In genomic region chr2:206085742-206086445, GRCh38 we compare ENCODE assay signal across 1 cellular context.
A peak's percentile ranks its signal among the peaks of the same experiment; 100 is the strongest.
TF ChIP-seq lines count a peak whose summit lies in the region.

A gene with protein sequence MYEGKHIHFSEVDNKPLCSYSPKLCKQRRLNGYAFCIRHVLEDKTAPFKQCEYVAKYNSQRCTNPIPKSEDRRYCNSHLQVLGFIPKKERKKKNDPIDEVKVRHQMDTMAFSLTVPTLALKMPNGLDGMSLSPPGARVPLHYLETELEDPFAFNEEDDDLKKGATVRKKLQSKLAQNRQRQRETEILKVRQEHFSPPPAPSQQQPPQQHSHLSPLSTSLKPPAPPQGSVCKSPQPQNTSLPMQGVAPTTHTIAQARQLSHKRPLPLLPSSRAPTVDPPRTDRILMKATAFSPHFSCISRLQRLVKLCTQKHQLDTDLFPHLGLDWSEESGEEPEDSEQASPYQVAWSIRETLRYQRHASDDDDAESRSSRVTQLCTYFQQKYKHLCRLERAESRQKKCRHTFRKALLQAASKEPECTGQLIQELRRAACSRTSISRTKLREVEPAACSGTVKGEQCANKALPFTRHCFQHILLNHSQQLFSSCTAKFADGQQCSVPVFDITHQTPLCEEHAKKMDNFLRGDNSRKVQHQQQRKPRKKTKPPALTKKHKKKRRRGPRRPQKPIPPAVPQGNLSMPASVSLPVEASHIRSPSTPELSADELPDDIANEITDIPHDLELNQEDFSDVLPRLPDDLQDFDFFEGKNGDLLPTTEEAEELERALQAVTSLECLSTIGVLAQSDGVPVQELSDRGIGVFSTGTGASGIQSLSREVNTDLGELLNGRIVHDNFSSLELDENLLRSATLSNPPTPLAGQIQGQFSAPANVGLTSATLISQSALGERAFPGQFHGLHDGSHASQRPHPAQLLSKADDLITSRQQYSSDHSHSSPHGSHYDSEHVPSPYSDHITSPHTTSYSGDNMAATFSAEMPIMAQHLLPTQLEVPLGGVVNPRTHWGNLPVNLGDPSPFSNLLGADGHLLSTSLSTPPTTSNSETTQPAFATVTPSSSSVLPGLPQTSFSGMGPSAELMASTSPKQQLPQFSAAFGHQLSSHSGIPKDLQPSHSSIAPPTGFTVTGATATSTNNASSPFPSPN (minus strand): TSS chr2:206086174. CDS start chr2:206063016, 23,158 bp downstream.

TF ChIP-seq in HEK293, 187 proteins besides CTCF, POLR2A, EP300 and RAD21 (continued from another document):
- TF ChIP-seq, protein P1, sequence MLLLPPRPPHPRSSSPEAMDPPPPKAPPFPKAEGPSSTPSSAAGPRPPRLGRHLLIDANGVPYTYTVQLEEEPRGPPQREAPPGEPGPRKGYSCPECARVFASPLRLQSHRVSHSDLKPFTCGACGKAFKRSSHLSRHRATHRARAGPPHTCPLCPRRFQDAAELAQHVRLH (tag by site-specific recombination; IDR thresholded peaks at IDR 0.05), result no peak
- TF ChIP-seq, protein P2, sequence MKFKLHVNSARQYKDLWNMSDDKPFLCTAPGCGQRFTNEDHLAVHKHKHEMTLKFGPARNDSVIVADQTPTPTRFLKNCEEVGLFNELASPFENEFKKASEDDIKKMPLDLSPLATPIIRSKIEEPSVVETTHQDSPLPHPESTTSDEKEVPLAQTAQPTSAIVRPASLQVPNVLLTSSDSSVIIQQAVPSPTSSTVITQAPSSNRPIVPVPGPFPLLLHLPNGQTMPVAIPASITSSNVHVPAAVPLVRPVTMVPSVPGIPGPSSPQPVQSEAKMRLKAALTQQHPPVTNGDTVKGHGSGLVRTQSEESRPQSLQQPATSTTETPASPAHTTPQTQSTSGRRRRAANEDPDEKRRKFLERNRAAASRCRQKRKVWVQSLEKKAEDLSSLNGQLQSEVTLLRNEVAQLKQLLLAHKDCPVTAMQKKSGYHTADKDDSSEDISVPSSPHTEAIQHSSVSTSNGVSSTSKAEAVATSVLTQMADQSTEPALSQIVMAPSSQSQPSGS (tag by site-specific recombination; IDR thresholded peaks at IDR 0.05; ENCODE audit: low read depth), result no peak
- 0 out of 2 replicates have a peak, but pooled peaks have one; percentile 15 for TF ChIP-seq ZNF561 (tag by site-specific recombination; IDR thresholded peaks at IDR 0.05; ENCODE audit: borderline replicate concordance)
- TF ChIP-seq, protein P3, sequence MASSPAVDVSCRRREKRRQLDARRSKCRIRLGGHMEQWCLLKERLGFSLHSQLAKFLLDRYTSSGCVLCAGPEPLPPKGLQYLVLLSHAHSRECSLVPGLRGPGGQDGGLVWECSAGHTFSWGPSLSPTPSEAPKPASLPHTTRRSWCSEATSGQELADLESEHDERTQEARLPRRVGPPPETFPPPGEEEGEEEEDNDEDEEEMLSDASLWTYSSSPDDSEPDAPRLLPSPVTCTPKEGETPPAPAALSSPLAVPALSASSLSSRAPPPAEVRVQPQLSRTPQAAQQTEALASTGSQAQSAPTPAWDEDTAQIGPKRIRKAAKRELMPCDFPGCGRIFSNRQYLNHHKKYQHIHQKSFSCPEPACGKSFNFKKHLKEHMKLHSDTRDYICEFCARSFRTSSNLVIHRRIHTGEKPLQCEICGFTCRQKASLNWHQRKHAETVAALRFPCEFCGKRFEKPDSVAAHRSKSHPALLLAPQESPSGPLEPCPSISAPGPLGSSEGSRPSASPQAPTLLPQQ (tag by site-specific recombination; IDR thresholded peaks at IDR 0.05), result no peak
- no peak for TF ChIP-seq ZNF26 (tag by site-specific recombination; IDR thresholded peaks at IDR 0.05)
- TF ChIP-seq ZNF549 (tag by site-specific recombination; IDR thresholded peaks at IDR 0.05), result no peak
- peak; percentile 81 for TF ChIP-seq ZNF335 (tag by site-specific recombination; conservative IDR thresholded peaks at IDR 0.05)
- TF ChIP-seq, protein P4, sequence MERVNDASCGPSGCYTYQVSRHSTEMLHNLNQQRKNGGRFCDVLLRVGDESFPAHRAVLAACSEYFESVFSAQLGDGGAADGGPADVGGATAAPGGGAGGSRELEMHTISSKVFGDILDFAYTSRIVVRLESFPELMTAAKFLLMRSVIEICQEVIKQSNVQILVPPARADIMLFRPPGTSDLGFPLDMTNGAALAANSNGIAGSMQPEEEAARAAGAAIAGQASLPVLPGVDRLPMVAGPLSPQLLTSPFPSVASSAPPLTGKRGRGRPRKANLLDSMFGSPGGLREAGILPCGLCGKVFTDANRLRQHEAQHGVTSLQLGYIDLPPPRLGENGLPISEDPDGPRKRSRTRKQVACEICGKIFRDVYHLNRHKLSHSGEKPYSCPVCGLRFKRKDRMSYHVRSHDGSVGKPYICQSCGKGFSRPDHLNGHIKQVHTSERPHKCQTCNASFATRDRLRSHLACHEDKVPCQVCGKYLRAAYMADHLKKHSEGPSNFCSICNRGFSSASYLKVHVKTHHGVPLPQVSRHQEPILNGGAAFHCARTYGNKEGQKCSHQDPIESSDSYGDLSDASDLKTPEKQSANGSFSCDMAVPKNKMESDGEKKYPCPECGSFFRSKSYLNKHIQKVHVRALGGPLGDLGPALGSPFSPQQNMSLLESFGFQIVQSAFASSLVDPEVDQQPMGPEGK (tag by site-specific recombination; IDR thresholded peaks at IDR 0.05), result 0 out of 2 replicates have a peak, but pooled peaks have one; percentile 7
- no peak for TF ChIP-seq ZNF133 (tag by site-specific recombination; IDR thresholded peaks at IDR 0.05)
- TF ChIP-seq, protein P5, sequence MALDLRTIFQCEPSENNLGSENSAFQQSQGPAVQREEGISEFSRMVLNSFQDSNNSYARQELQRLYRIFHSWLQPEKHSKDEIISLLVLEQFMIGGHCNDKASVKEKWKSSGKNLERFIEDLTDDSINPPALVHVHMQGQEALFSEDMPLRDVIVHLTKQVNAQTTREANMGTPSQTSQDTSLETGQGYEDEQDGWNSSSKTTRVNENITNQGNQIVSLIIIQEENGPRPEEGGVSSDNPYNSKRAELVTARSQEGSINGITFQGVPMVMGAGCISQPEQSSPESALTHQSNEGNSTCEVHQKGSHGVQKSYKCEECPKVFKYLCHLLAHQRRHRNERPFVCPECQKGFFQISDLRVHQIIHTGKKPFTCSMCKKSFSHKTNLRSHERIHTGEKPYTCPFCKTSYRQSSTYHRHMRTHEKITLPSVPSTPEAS (tag by site-specific recombination; IDR thresholded peaks at IDR 0.05), result no peak
- peak; percentile 52; the same call in 1 of the 2 replicates for TF ChIP-seq ZBTB17 (tag by site-specific recombination; IDR thresholded peaks at IDR 0.05)
- TF ChIP-seq ZBTB20 (tag by site-specific recombination; IDR thresholded peaks at IDR 0.05), result peak; percentile 72; the same call in 1 of the 2 replicates
- TF ChIP-seq TRIM28 (IDR thresholded peaks at IDR 0.05; ENCODE audit: borderline replicate concordance, low read length), result 0 out of 2 replicates have a peak, but pooled peaks have one; percentile 58
- TF ChIP-seq, protein P6, sequence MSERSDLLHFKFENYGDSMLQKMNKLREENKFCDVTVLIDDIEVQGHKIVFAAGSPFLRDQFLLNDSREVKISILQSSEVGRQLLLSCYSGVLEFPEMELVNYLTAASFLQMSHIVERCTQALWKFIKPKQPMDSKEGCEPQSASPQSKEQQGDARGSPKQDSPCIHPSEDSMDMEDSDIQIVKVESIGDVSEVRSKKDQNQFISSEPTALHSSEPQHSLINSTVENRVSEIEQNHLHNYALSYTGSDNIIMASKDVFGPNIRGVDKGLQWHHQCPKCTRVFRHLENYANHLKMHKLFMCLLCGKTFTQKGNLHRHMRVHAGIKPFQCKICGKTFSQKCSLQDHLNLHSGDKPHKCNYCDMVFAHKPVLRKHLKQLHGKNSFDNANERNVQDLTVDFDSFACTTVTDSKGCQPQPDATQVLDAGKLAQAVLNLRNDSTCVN (tag by site-specific recombination; optimal IDR thresholded peaks at IDR 0.05), result peak; percentile 13
- TF ChIP-seq PRDM1 (tag by site-specific recombination; IDR thresholded peaks at IDR 0.05), result peak; percentile 51
- TF ChIP-seq ZNF341 (tag by site-specific recombination; IDR thresholded peaks at IDR 0.05; ENCODE audit: low read depth), result 0 out of 2 replicates have a peak, but pooled peaks have one; percentile 25
- 0 out of 2 replicates have a peak, but pooled peaks have one; percentile 12 for TF ChIP-seq OSR2 (tag by site-specific recombination; IDR thresholded peaks at IDR 0.05)
- TF ChIP-seq ZNF394 (tag by site-specific recombination; IDR thresholded peaks at IDR 0.05; ENCODE audit: borderline replicate concordance), result 0 out of 2 replicates have a peak, but pooled peaks have one; percentile 15
- no peak for TF ChIP-seq ZBTB7A (tag by site-specific recombination; IDR thresholded peaks at IDR 0.05; ENCODE audit: low read depth)
- no peak for TF ChIP-seq REST (tag by site-specific recombination; IDR thresholded peaks at IDR 0.05)
- peak; percentile 31 for TF ChIP-seq YY1 (tag by site-specific recombination; IDR thresholded peaks at IDR 0.05)
- no peak for TF ChIP-seq ZNF391 (tag by site-specific recombination; IDR thresholded peaks at IDR 0.05; ENCODE audit: borderline replicate concordance, low read depth)
- 0 out of 2 replicates have a peak, but pooled peaks have one; percentile 24 for TF ChIP-seq ZNF366 (tag by site-specific recombination; conservative IDR thresholded peaks at IDR 0.05)
- TF ChIP-seq ZNF146 (tag by site-specific recombination; IDR thresholded peaks at IDR 0.05), result no peak
- TF ChIP-seq ZNF660 (tag by site-specific recombination; IDR thresholded peaks at IDR 0.05), result peak; percentile 92
- TF ChIP-seq SP2 (tag by site-specific recombination; IDR thresholded peaks at IDR 0.05), result peak; percentile 13; the same call in 1 of the 2 replicates
- TF ChIP-seq ZNF202 (tag by site-specific recombination; IDR thresholded peaks at IDR 0.05; ENCODE audit: borderline replicate concordance), result no peak
- TF ChIP-seq ZFHX2 (tag by site-specific recombination; conservative IDR thresholded peaks at IDR 0.05), result peak; percentile 42
- 0 out of 2 replicates have a peak, but pooled peaks have one; percentile 13 for TF ChIP-seq PRDM6 (tag by site-specific recombination; IDR thresholded peaks at IDR 0.05)
- 0 out of 2 replicates have a peak, but pooled peaks have one; percentile 9 for TF ChIP-seq ZFP69B (tag by site-specific recombination; IDR thresholded peaks at IDR 0.05)
- TF ChIP-seq ZNF354C (tag by site-specific recombination; IDR thresholded peaks at IDR 0.05; ENCODE audit: borderline replicate concordance, low read depth), result no peak
- TF ChIP-seq PRDM4 (tag by site-specific recombination; IDR thresholded peaks at IDR 0.05), result no peak
- TF ChIP-seq ZNF791 (tag by site-specific recombination; IDR thresholded peaks at IDR 0.05), result no peak
- TF ChIP-seq SP7 (tag by site-specific recombination; IDR thresholded peaks at IDR 0.05), result peak; percentile 23; the same call in 1 of the 2 replicates
TF ChIP-seq in HEK293: peak in this region for 23.
